In genomic region chr2:197806317-197806633, GRCh38 we compare ENCODE assay signal across 13 cellular contexts. TPM values are rescaled to one million over a fixed set of nuclear protein-coding genes. Genes with fewer than 3 reads are reported as not detected.
DNase-seq lines count a peak whose midpoint lies in the region; ATAC-seq and TF ChIP-seq lines count a peak whose summit lies in the region.
"Had no signal": no experiment of that assay in that cellular context is flagged by ENCODE, and none has a peak within 500 bp of the region (broad histone marks: within the 10 kb centered on the region; RNA-seq: fewer than 3 reads in every experiment).

No MANE protein-coding gene starts in this region.

- H3K27ac Mint-ChIP-seq in T-helper 2 cell treated with Interferon-gamma antibody and Interleukin-4, amounts not matched to agents 5 μg/mL and 100 μg/mL, for 36 hours = no peak overlapping the region
- H3K27ac Mint-ChIP-seq in T-cell = peak overlapping the region; percentile 75 to 84

- no peaks in the 10 kb centered on the region for H3K36me3 ChIP-seq in stomach

- WGBS in right cardiac atrium = 39% methylated on average over 2 of the region's 2 CpGs
- 20 to 62% (median 36%) methylated on average over 2 of the region's 2 CpGs for WGBS in stomach, 5 donors

- H3K27ac ChIP-seq in right cardiac atrium (ENCODE audit: low read length) (no peak overlapping the region), stomach (peak overlapping the region in 2 of 5 donors; percentile 0 to 83)
- H3K27ac ChIP-seq: SK-N-MC had no signal

- intact Hi-C loops in right cardiac atrium (cut with DNase I) = loop anchor here (5.0 to 10.0 kb wide), 5 partner anchors 89 to 321 kb away; no protein-coding TSS in a partner anchor
- intact Hi-C loops in stomach (cut with DNase I; ENCODE audit: low total_unique reads) = loop anchor here (10.0 kb wide), 1 partner anchor 489 kb away; no protein-coding TSS in a partner anchor
- intact Hi-C loops in posterior vena cava (cut with DNase I) = loop anchor here in 1 of 2 donors (5.0 kb wide), 1 partner anchor 486 kb away; no protein-coding TSS in a partner anchor

- POLR2A ChIA-PET in T-cell (lab: Charles Lee) = no interaction called here

- H3K9me3 ChIP-seq in right cardiac atrium (ENCODE audit: control insufficient read depth, low read length) (no peaks in the 10 kb centered on the region), stomach (no peaks in the 10 kb centered on the region)
- H3K9me3 ChIP-seq: mucosa of descending colon had no signal

- no peak for DNase-seq in T-helper 2 cell treated with Interferon-gamma antibody and Interleukin-4, amounts not matched to agents 5 μg/mL and 100 μg/mL, for 36 hours (ENCODE audit: low spot score)
- no peak for DNase-seq in T-helper 2 cell
- DNase-seq in T-cell = no peak
- no peak for DNase-seq in right cardiac atrium
- no peak for DNase-seq in stomach
- no peak for DNase-seq in posterior vena cava (ENCODE audit: low spot score)
- no peak for DNase-seq in NCI-H2107 treated with DMSO at 0.1 percent for 48 hours (lab: John Stamatoyannopoulos, UW; ENCODE audit: unreplicated experiment)
- DNase-seq: mucosa of descending colon, NCI-H510A had no signal

- H3K36me3 Mint-ChIP-seq in T-helper 2 cell treated with Interferon-gamma antibody and Interleukin-4, amounts not matched to agents 5 μg/mL and 100 μg/mL, for 36 hours (ENCODE audit: low read depth) = no peaks in the 10 kb centered on the region
- no peaks in the 10 kb centered on the region for H3K36me3 Mint-ChIP-seq in T-cell

- no peak for TF ChIP-seq POLR2A in stomach (IDR thresholded peaks at IDR 0.05)

- no peaks in the 10 kb centered on the region for H3K27me3 ChIP-seq in right cardiac atrium (ENCODE audit: control insufficient read depth, insufficient read depth)
- H3K27me3 ChIP-seq in stomach = peaks cover 0 to 8% (median 4%) of the 10 kb centered on the region in 3 donors

- peaks cover 21% of the 10 kb centered on the region for H3K27me3 Mint-ChIP-seq in T-helper 2 cell treated with Interferon-gamma antibody and Interleukin-4, amounts not matched to agents 5 μg/mL and 100 μg/mL, for 36 hours (ENCODE audit: low read depth)
- peaks cover 0 to 4% of the 10 kb centered on the region in 2 donors for H3K27me3 Mint-ChIP-seq in T-cell

- H3K4me3 ChIP-seq in right cardiac atrium (ENCODE audit: low read length) = peak overlapping the region; percentile 69
- peak overlapping the region; percentile 76 to 93 (median 83) for H3K4me3 ChIP-seq in stomach
- H3K4me3 ChIP-seq: mucosa of descending colon, SK-N-MC had no signal

- TF ChIP-seq CTCF in stomach (IDR thresholded peaks at IDR 0.05) = no peak

- peak overlapping the region; percentile 84 for H3K4me3 Mint-ChIP-seq in T-helper 2 cell treated with Interferon-gamma antibody and Interleukin-4, amounts not matched to agents 5 μg/mL and 100 μg/mL, for 36 hours
- peak overlapping the region; percentile 76 to 87 (median 86) for H3K4me3 Mint-ChIP-seq in T-cell

- CTCF ChIA-PET in T-cell (lab: Charles Lee) = interaction anchor here (0.6 to 0.9 kb wide), 4 partner anchors 11 to 246 kb away, joined by 3 to 4 read pairs (median 3); no protein-coding TSS in a partner anchor

- H3K4me1 ChIP-seq in right cardiac atrium (ENCODE audit: control insufficient read depth, insufficient read depth, low read length) = no peaks in the 10 kb centered on the region
- H3K4me1 ChIP-seq in stomach = peaks cover 8 to 42% (median 31%) of the 10 kb centered on the region in 4 donors

- peaks cover 28% of the 10 kb centered on the region for H3K4me1 Mint-ChIP-seq in T-helper 2 cell treated with Interferon-gamma antibody and Interleukin-4, amounts not matched to agents 5 μg/mL and 100 μg/mL, for 36 hours (ENCODE audit: low read depth)
- H3K4me1 Mint-ChIP-seq in T-cell = peaks cover 65 to 69% (median 68%) of the 10 kb centered on the region in 3 donors

- H3K9me3 Mint-ChIP-seq in T-helper 2 cell treated with Interferon-gamma antibody and Interleukin-4, amounts not matched to agents 5 μg/mL and 100 μg/mL, for 36 hours = no peaks in the 10 kb centered on the region
- H3K9me3 Mint-ChIP-seq in T-cell = no peaks in the 10 kb centered on the region

- ATAC-seq in T-cell (replicated peaks in 1 of 4) (no peak), right cardiac atrium (no peak), HG03097 (IDR thresholded peaks at IDR 0.05; ENCODE audit: low FRiP score, unreplicated experiment) (no peak)
- ATAC-seq: mucosa of descending colon had no signal

- TF ChIP-seq EP300 in stomach (IDR thresholded peaks at IDR 0.05) = no peak

RNA-seq across cellular contexts. Expression of gene PLCL1, which starts 1.9 kb away (rescaled TPM):
- total RNA-seq in T-cell (10 to 100 TPM; 15.3 to 24.7 (median 20.3) TPM), right cardiac atrium (10 to 100 TPM; 37.8 to 70.1 (median 52.7) TPM), stomach (10 to 100 TPM in 2 of 5 donors, 1 to 10 TPM in 3; 2.2 to 28.7 (median 4.1) TPM), posterior vena cava (1 to 10 TPM; 6.9 to 7.5 TPM)
- polyA plus RNA-seq in right cardiac atrium (19.5 TPM), stomach (1 to 10 TPM in 1 of 3 donors, under 1 TPM in 2; 0.93 to 1.4 (median 0.93) TPM)

RNA-seq across cellular contexts. Expression of gene BOLL, which starts 21.2 kb away (rescaled TPM):
- total RNA-seq in T-cell (not detected), right cardiac atrium (not detected), stomach (not detected), posterior vena cava (not detected)
- polyA plus RNA-seq in right cardiac atrium (0.11 TPM), stomach (not detected)
- total RNA-seq: chondrocyte had no signal
- polyA plus RNA-seq: AG04450 had no signal
